8 cellular contexts compared by ENCODE assay signal in the genomic region with DNA sequence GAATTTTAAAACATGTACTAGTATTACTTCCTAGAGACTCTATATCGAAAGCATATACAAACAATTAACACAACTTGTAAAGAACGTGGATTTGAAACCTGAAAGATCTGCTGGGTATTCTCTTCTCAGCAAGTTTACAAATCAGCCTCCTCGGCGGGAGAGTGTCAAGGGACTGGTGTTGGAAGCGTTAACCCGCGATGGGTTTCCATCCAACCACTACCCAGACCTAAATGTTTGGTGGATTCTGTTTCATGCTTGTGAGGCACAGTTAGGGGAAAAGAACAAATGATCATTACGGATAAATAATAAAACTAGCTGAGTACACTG. TPM values are rescaled to one million over a fixed set of nuclear protein-coding genes. Genes with fewer than 3 reads are reported as not detected.
A peak's percentile ranks its signal among the peaks of the same experiment; 100 is the strongest.
DNase-seq lines count a peak whose midpoint lies in the region; ATAC-seq, FAIRE-seq and TF ChIP-seq lines count a peak whose summit lies in the region.

No MANE protein-coding gene starts in this region.

- no peaks in the 10 kb centered on the region for H3K4me1 ChIP-seq in endothelial cell of umbilical vein (ENCODE audit: control insufficient read depth, extremely low read depth, insufficient read depth, low read length)

- no peaks in the 10 kb centered on the region; the same call in 1 of the 2 replicates for H3K27me3 Mint-ChIP-seq in WTC11 (ENCODE audit: low read depth)
- no peaks in the 10 kb centered on the region for H3K27me3 Mint-ChIP-seq in natural killer cell treated with Interleukin-12 subunit alpha and Interleukin-12 subunit beta and Interleukin-15 and Interleukin-18, amount 100 ng/mL, for 72 hours

- H3K27ac ChIP-seq in endothelial cell of umbilical vein (ENCODE audit: insufficient read depth, low read depth, low read length), result peak overlapping the region; percentile 67

- FAIRE-seq in endothelial cell of umbilical vein (lab: Jason Lieb, UNC), result no peak
- FAIRE-seq in urothelium cell line (lab: Jason Lieb, UNC), result no peak

- TF ChIP-seq CTCF in WTC11 (IDR thresholded peaks at IDR 0.05) (no peak), endothelial cell of umbilical vein (IDR thresholded peaks at IDR 0.05; ENCODE audit: extremely low read depth in 1 of 2, insufficient read depth in 1 of 2, low read depth in 1 of 2, low read length in 2 of 2) (no peak)

- H3K36me3 ChIP-seq in endothelial cell of umbilical vein (ENCODE audit: control insufficient read depth in 2 of 2, extremely low read depth in 1 of 2, insufficient read depth in 2 of 2, low read length in 2 of 2), result no peaks in the 10 kb centered on the region

- CTCF ChIA-PET in WTC11 (lab: Charles Lee), result no interaction called here
- CTCF ChIA-PET in endothelial cell of umbilical vein (lab: Charles Lee), result interaction anchor here (0.8 to 1.9 kb wide), 4 partner anchors 8 to 465 kb away, joined by 3 to 7 read pairs (median 5); no protein-coding TSS in a partner anchor

- peak overlapping the region; percentile 85 for H3K4me3 Mint-ChIP-seq in WTC11
- peak overlapping the region; percentile 95 for H3K4me3 Mint-ChIP-seq in natural killer cell treated with Interleukin-12 subunit alpha and Interleukin-12 subunit beta and Interleukin-15 and Interleukin-18, amount 100 ng/mL, for 72 hours

- no peaks in the 10 kb centered on the region for H3K9me1 ChIP-seq in endothelial cell of umbilical vein (replicated peaks; ENCODE audit: control insufficient read depth, extremely low read depth, insufficient read depth, low read length)

- H4K20me1 ChIP-seq in endothelial cell of umbilical vein (replicated peaks; ENCODE audit: control insufficient read depth, extremely low read depth, insufficient read depth, low read length), result no peaks in the 10 kb centered on the region

- peak overlapping the region; percentile 64 for H3K27ac Mint-ChIP-seq in WTC11
- peak overlapping the region; percentile 96 to 99 for H3K27ac Mint-ChIP-seq in natural killer cell treated with Interleukin-12 subunit alpha and Interleukin-12 subunit beta and Interleukin-15 and Interleukin-18, amount 100 ng/mL, for 72 hours

- H3K27me3 ChIP-seq in endothelial cell of umbilical vein (ENCODE audit: control insufficient read depth in 2 of 2, insufficient read depth in 2 of 2, low read length in 2 of 2), result no peaks in the 10 kb centered on the region

- H3K9ac ChIP-seq in endothelial cell of umbilical vein (replicated peaks; ENCODE audit: extremely low read depth, insufficient read depth, low read length), result peak overlapping the region; percentile 84

- BruUV-seq in endothelial cell of umbilical vein (replicated peaks; lab: Mats Ljungman, UMichigan), result TSS peak; percentile 76

- H3K4me3 ChIP-seq in endothelial cell of umbilical vein (replicated peaks in 1 of 3; ENCODE audit: insufficient read depth in 1 of 3, low read depth in 1 of 3, low read length in 3 of 3), result peak overlapping the region; percentile 52 to 73 (median 60)

- H2AFZ ChIP-seq in endothelial cell of umbilical vein (ENCODE audit: low read depth, low read length), result peak overlapping the region; percentile 66

- DNase-seq in COLO668 (lab: John Stamatoyannopoulos, UW; ENCODE audit: unreplicated experiment), result peak; percentile 34
- no peak for DNase-seq in WTC11 (ENCODE audit: low spot score)
- DNase-seq in endothelial cell of umbilical vein (ENCODE audit: low read depth, low spot score), result no peak
- peak; percentile 62 for DNase-seq in natural killer cell treated with Interleukin-12 subunit alpha and Interleukin-12 subunit beta and Interleukin-15 and Interleukin-18, amount 100 ng/mL, for 72 hours (ENCODE audit: low spot score)
- peak; percentile 39 for DNase-seq in urothelium cell line (ENCODE audit: low spot score)
- no peak for DNase-seq in DMS79 treated with DMSO at 0.1 percent for 48 hours (lab: John Stamatoyannopoulos, UW)

- no peaks in the 10 kb centered on the region for H3K9me3 ChIP-seq in endothelial cell of umbilical vein (replicated peaks; ENCODE audit: control insufficient read depth, insufficient read depth, low read length)

- H3K36me3 Mint-ChIP-seq in WTC11, result no peaks in the 10 kb centered on the region
- H3K36me3 Mint-ChIP-seq in natural killer cell treated with Interleukin-12 subunit alpha and Interleukin-12 subunit beta and Interleukin-15 and Interleukin-18, amount 100 ng/mL, for 72 hours, result peaks cover 5% of the 10 kb centered on the region

- peaks cover 2% of the 10 kb centered on the region for H3K79me2 ChIP-seq in endothelial cell of umbilical vein (ENCODE audit: control insufficient read depth, insufficient read depth, low read length)

- ATAC-seq in GM19372 (IDR thresholded peaks at IDR 0.05; ENCODE audit: low read depth, unreplicated experiment) (peak; percentile 22), HG03457 (IDR thresholded peaks at IDR 0.05; ENCODE audit: unreplicated experiment) (peak; percentile 18), WTC11 (no peak; the same call in 1 of the 2 replicates)
- ATAC-seq in natural killer cell treated with Interleukin-12 subunit alpha and Interleukin-12 subunit beta and Interleukin-15 and Interleukin-18, amount 100 ng/mL, for 72 hours, result peak in 1 of 2 donors; percentile 1

- H3K4me2 ChIP-seq in endothelial cell of umbilical vein (ENCODE audit: insufficient read depth, low read length), result peak overlapping the region; percentile 93

- no peaks in the 10 kb centered on the region for H3K9me3 Mint-ChIP-seq in WTC11
- H3K9me3 Mint-ChIP-seq in natural killer cell treated with Interleukin-12 subunit alpha and Interleukin-12 subunit beta and Interleukin-15 and Interleukin-18, amount 100 ng/mL, for 72 hours, result no peaks in the 10 kb centered on the region

- intact Hi-C loops in endothelial cell of umbilical vein (cut with micrococcal nuclease), result loop anchor here (1.0 to 2.0 kb wide), 2 partner anchors 103 to 276 kb away; partner anchors contain the start of gene PCBP1

- POLR2A ChIA-PET in WTC11 (lab: Charles Lee) (interaction anchor here (1.2 to 1.3 kb wide), 4 partner anchors 47 to 105 kb away, joined by 3 to 13 read pairs (median 8); no protein-coding TSS in a partner anchor), endothelial cell of umbilical vein (lab: Charles Lee) (interaction anchor here (0.6 to 1.2 kb wide), 4 partner anchors 43 to 276 kb away, joined by 4 to 13 read pairs (median 6); partner anchors contain the start of gene MXD1)

- dilution Hi-C loops in endothelial cell of umbilical vein (cut with MboI; ENCODE audit: extremely low pct_ligation_motif_present, low sequenced_read_pairs), result no loop called here

- no peak for TF ChIP-seq POLR2A in endothelial cell of umbilical vein (IDR thresholded peaks at IDR 0.05; ENCODE audit: low read depth, low read length)

- H3K4me1 Mint-ChIP-seq in WTC11, result peaks cover 14% of the 10 kb centered on the region
- H3K4me1 Mint-ChIP-seq in natural killer cell treated with Interleukin-12 subunit alpha and Interleukin-12 subunit beta and Interleukin-15 and Interleukin-18, amount 100 ng/mL, for 72 hours (ENCODE audit: low read depth in 2 of 2), result peaks cover 18 to 23% of the 10 kb centered on the region in 2 donors

TF ChIP-seq in WTC11, 78 proteins besides CTCF, POLR2A, EP300 and RAD21:
- no peak for TF ChIP-seq RELA (CRISPR knock-in tag; IDR thresholded peaks at IDR 0.05; ENCODE audit: borderline replicate concordance)
TF ChIP-seq in WTC11: peak in this region for 0.

TF ChIP-seq in endothelial cell of umbilical vein, 7 proteins besides CTCF, POLR2A, EP300 and RAD21:
- TF ChIP-seq POLR2AphosphoS5 (IDR thresholded peaks at IDR 0.05; ENCODE audit: insufficient read depth, low read depth, low read length) (no peak), EZH2 (IDR thresholded peaks at IDR 0.05; ENCODE audit: borderline replicate concordance, low read depth, low read length, severe bottlenecking) (no peak)

RNA-seq across cellular contexts. Expression of gene C2orf42, which starts 0.8 kb away (rescaled TPM):
- total RNA-seq in WTC11 (2021), result 6.8 to 13.1 TPM (median 10.2 TPM) in 3 replicates
- 12.0 and 13.1 TPM in 2 replicates for total RNA-seq in endothelial cell of umbilical vein
- polyA plus RNA-seq in endothelial cell of umbilical vein, result 6.8 and 7.9 TPM in 2 replicates
- 5.3 and 6.2 TPM in 2 replicates for polyA plus RNA-seq in endothelial cell of umbilical vein (2011; cell fraction: cytosol; rRNA removed)
- polyA plus RNA-seq in endothelial cell of umbilical vein (2011; cell fraction: nucleus; rRNA removed), result 15.3 and 17.6 TPM in 2 replicates
- polyA plus RNA-seq in endothelial cell of umbilical vein (2012), result 6.9 and 7.1 TPM in 2 replicates
- polyA minus RNA-seq in endothelial cell of umbilical vein, result 22.1 and 26.4 TPM in 2 replicates
- 16.1 TPM for polyA minus RNA-seq in endothelial cell of umbilical vein (2011; cell fraction: cytosol; rRNA and poly(A)+ RNA removed)
- polyA minus RNA-seq in endothelial cell of umbilical vein (2011; cell fraction: nucleus; rRNA and poly(A)+ RNA removed), result 21.7 and 22.3 TPM in 2 replicates
- 10 to 100 TPM; 24.3 to 26.1 TPM for total RNA-seq in natural killer cell treated with Interleukin-12 subunit alpha and Interleukin-12 subunit beta and Interleukin-15 and Interleukin-18, amount 100 ng/mL, for 72 hours

RNA-seq across cellular contexts. Expression of gene TIA1, which starts 58.4 kb away (rescaled TPM):
- total RNA-seq in WTC11 (2021), result 150 to 178 TPM (median 176 TPM) in 3 replicates
- 140 and 163 TPM in 2 replicates for total RNA-seq in endothelial cell of umbilical vein
- 49.8 and 60.2 TPM in 2 replicates for polyA plus RNA-seq in endothelial cell of umbilical vein
- polyA plus RNA-seq in endothelial cell of umbilical vein (2011; cell fraction: cytosol; rRNA removed), result 55.0 and 63.8 TPM in 2 replicates
- 656 and 659 TPM in 2 replicates for polyA plus RNA-seq in endothelial cell of umbilical vein (2011; cell fraction: nucleus; rRNA removed)
- 92.5 and 92.8 TPM in 2 replicates for polyA plus RNA-seq in endothelial cell of umbilical vein (2012)
- 265 and 268 TPM in 2 replicates for polyA minus RNA-seq in endothelial cell of umbilical vein
- 44.9 TPM for polyA minus RNA-seq in endothelial cell of umbilical vein (2011; cell fraction: cytosol; rRNA and poly(A)+ RNA removed)
- polyA minus RNA-seq in endothelial cell of umbilical vein (2011; cell fraction: nucleus; rRNA and poly(A)+ RNA removed), result 234 and 261 TPM in 2 replicates
- 100 to 1,000 TPM; 103 to 125 TPM for total RNA-seq in natural killer cell treated with Interleukin-12 subunit alpha and Interleukin-12 subunit beta and Interleukin-15 and Interleukin-18, amount 100 ng/mL, for 72 hours

Comparison
In these comparisons a context has a peak if more than half of its experiments do, and no peak if none do; other contexts are left out.
1. DNase-seq: peak in COLO668 (single experiment), natural killer cell treated with Interleukin-12 subunit alpha and Interleukin-12 subunit beta and Interleukin-15 and Interleukin-18, amount 100 ng/mL, for 72 hours (single experiment) and urothelium cell line (single experiment); none in WTC11 (single experiment), endothelial cell of umbilical vein (single experiment) and DMS79 treated with DMSO at 0.1 percent for 48 hours (single experiment).